ENCODE assay signal across 33 cellular contexts in the genomic region with DNA sequence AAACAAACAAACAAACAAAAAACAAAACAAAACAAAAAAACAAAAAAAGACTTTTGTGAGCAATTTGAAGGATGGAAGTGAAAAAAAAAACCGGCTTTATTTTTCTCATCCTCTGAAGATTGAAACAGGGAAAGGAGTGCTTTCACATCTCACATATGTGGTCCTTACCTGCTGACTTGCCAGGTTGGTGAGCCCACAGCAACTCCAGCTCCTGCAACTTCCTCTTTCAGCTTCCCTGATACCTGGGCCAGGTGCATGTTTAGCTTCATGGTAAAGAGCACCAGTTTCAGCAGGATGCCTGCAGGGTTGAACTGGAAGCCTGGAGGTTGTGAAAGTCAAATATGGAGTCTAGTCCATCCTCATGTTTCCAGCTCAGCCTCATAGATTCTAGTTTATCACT.
"Had no signal": no experiment of that assay in that cellular context is flagged by ENCODE, and none has a peak within 500 bp of the region (broad histone marks: within the 10 kb centered on the region; RNA-seq: fewer than 3 reads in every experiment).

No MANE protein-coding gene starts in this region.

- H3K9ac ChIP-seq: KMS-11 had no signal

- H3K4me1 ChIP-seq: SJSA1 had no signal

- H3K9me3 ChIP-seq: SJSA1 had no signal

- H3K4me3 ChIP-seq: PC-9, SJSA1, SK-N-MC had no signal

- H2AFZ ChIP-seq: PC-9 had no signal

- H3K36me3 ChIP-seq: SJSA1 had no signal

- H3K4me2 ChIP-seq: KMS-11, PC-9 had no signal

- DNase-seq: Karpas-422, NCI-H1048, NCI-H1092 treated with DMSO at 0.1 percent for 48 hours, NCI-H1105 treated with DMSO at 0.1 percent for 48 hours, NCI-H1417, NCI-H1436, NCI-H146, NCI-H1694, NCI-H187, NCI-H1930, NCI-H2029 treated with DMSO at 0.1 percent for 48 hours, NCI-H2081 treated with DMSO at 0.1 percent for 48 hours, NCI-H2107, NCI-H2171, NCI-H226, NCI-H446 treated with DMSO at 0.1 percent for 48 hours, NCI-H510A, NCI-H524, NCI-H526, NCI-H69, NCI-H748 treated with DMSO at 0.1 percent for 48 hours, NCI-H82, PC-9, Right ventricle myocardium superior, SHP77 treated with DMSO at 0.1 percent for 48 hours, SW 1271, T-helper 1 cell had no signal

- H3K27ac ChIP-seq: KMS-11, PC-9, SJSA1, SK-N-MC had no signal

- FAIRE-seq: RCC 7860 had no signal

- ATAC-seq: Panc1, SK-N-SH treated with all-trans-retinoic acid at 6 μM for 48 hours had no signal
